ENCODE assay signal across 1 cellular context in genomic region chr20:297925-298754, GRCh38.
TF ChIP-seq lines count a peak whose summit lies in the region.

No MANE protein-coding gene starts in this region.

TF ChIP-seq in HepG2, 621 proteins besides CTCF, POLR2A, EP300 and RAD21 (continued from another document and continues in another):
- TF ChIP-seq SKIL (CRISPR knock-in tag; IDR thresholded peaks at IDR 0.05; ENCODE audit: borderline replicate concordance) (0 out of 2 replicates have a peak, but pooled peaks have one; percentile 26), ZNF891 (CRISPR knock-in tag; IDR thresholded peaks at IDR 0.05) (peak; percentile 88; the same call in 1 of the 2 replicates), ZNF550 (CRISPR knock-in tag; IDR thresholded peaks at IDR 0.05; ENCODE audit: borderline replicate concordance) (peak; percentile 23), NFIC (IDR thresholded peaks at IDR 0.05; ENCODE audit: low read length) (no peak), ZNF841 (CRISPR knock-in tag; IDR thresholded peaks at IDR 0.05; ENCODE audit: borderline replicate concordance) (no peak; the same call in 1 of the 2 replicates), ZNF768 (CRISPR knock-in tag; IDR thresholded peaks at IDR 0.05) (peak; percentile 23; the same call in 1 of the 2 replicates), SP5 (CRISPR knock-in tag; IDR thresholded peaks at IDR 0.05; ENCODE audit: borderline replicate concordance, low read depth) (peak; percentile 85), ARNT2 (CRISPR knock-in tag; IDR thresholded peaks at IDR 0.05; ENCODE audit: low read depth) (no peak; the same call in 1 of the 2 replicates), ZNF234 (CRISPR knock-in tag; conservative IDR thresholded peaks at IDR 0.05) (no peak), TFE3 (CRISPR knock-in tag; IDR thresholded peaks at IDR 0.05) (peak; percentile 65; the same call in 1 of the 2 replicates), KLF11 (CRISPR knock-in tag; IDR thresholded peaks at IDR 0.05) (peak; percentile 62; the same call in 1 of the 2 replicates), PHF5A (CRISPR knock-in tag; IDR thresholded peaks at IDR 0.05; ENCODE audit: low read depth, unreplicated experiment) (no peak), HMG20B (CRISPR knock-in tag; conservative IDR thresholded peaks at IDR 0.05) (0 out of 2 replicates have a peak, but pooled peaks have one; percentile 17), ZNF296 (CRISPR knock-in tag; conservative IDR thresholded peaks at IDR 0.05) (no peak), ZBTB38 (CRISPR knock-in tag; IDR thresholded peaks at IDR 0.05) (peak; percentile 71), ELF4 (CRISPR knock-in tag; IDR thresholded peaks at IDR 0.05; ENCODE audit: borderline replicate concordance) (no peak), MAX (IDR thresholded peaks at IDR 0.05) (peak; percentile 68), FIP1L1 (IDR thresholded peaks at IDR 0.05; ENCODE audit: borderline replicate concordance, insufficient read depth, low read depth, low read length) (no peak), GABPA (IDR thresholded peaks at IDR 0.05; ENCODE audit: low read depth, low read length) (no peak), GABPA (CRISPR knock-in tag; IDR thresholded peaks at IDR 0.05; ENCODE audit: low read depth) (no peak; the same call in 1 of the 2 replicates), RARG (CRISPR knock-in tag; IDR thresholded peaks at IDR 0.05; ENCODE audit: low read depth) (no peak), ZNF547 (CRISPR knock-in tag; IDR thresholded peaks at IDR 0.05) (no peak; the same call in 1 of the 2 replicates), HIC2 (CRISPR knock-in tag; IDR thresholded peaks at IDR 0.05; ENCODE audit: low read depth) (peak; percentile 86), ZC3H4 (CRISPR knock-in tag; IDR thresholded peaks at IDR 0.05; ENCODE audit: borderline replicate concordance) (no peak; the same call in 1 of the 2 replicates), AGO1 (IDR thresholded peaks at IDR 0.05; ENCODE audit: low read depth, low read length, poor library complexity, severe bottlenecking) (peak; percentile 42), U2AF1 (optimal IDR thresholded peaks at IDR 0.05; ENCODE audit: low read depth, low read length) (no peak), HMGXB4 (CRISPR knock-in tag; IDR thresholded peaks at IDR 0.05; ENCODE audit: borderline replicate concordance in 1 of 2, low read depth in 1 of 2) (peak in 1 of 2 experiments; percentile 72; a peak in 3 of 4 replicates), SUZ12 (IDR thresholded peaks at IDR 0.05; ENCODE audit: low read depth, low read length) (no peak), ZNF20 (CRISPR knock-in tag; IDR thresholded peaks at IDR 0.05) (no peak; the same call in 1 of the 2 replicates), ATF6 (CRISPR knock-in tag; conservative IDR thresholded peaks at IDR 0.05) (no peak), REST (IDR thresholded peaks at IDR 0.05; ENCODE audit: borderline replicate concordance in 1 of 2, low read depth in 1 of 2, low read length in 2 of 2) (no peak), ELK4 (CRISPR knock-in tag; IDR thresholded peaks at IDR 0.05; ENCODE audit: borderline replicate concordance) (peak; percentile 63; the same call in 1 of the 2 replicates), RBFOX2 (IDR thresholded peaks at IDR 0.05; ENCODE audit: low read depth, low read length) (peak; percentile 57), JUN (CRISPR knock-in tag; IDR thresholded peaks at IDR 0.05) (no peak), NR3C1 (CRISPR knock-in tag; IDR thresholded peaks at IDR 0.05) (no peak), ZNF556 (CRISPR knock-in tag; IDR thresholded peaks at IDR 0.05; ENCODE audit: borderline replicate concordance) (peak; percentile 15; the same call in 1 of the 2 replicates), NFATC3 (CRISPR knock-in tag; IDR thresholded peaks at IDR 0.05) (no peak), SMAD3 (CRISPR knock-in tag; IDR thresholded peaks at IDR 0.05) (peak; percentile 54; the same call in 1 of the 2 replicates), MAFG (CRISPR knock-in tag; IDR thresholded peaks at IDR 0.05) (no peak), ZNF12 (CRISPR knock-in tag; IDR thresholded peaks at IDR 0.05) (0 out of 2 replicates have a peak, but pooled peaks have one; percentile 27), NPAS2 (CRISPR knock-in tag; IDR thresholded peaks at IDR 0.05; ENCODE audit: borderline replicate concordance) (no peak), PRDM10 (CRISPR knock-in tag; IDR thresholded peaks at IDR 0.05; ENCODE audit: low read depth) (0 out of 2 replicates have a peak, but pooled peaks have one; percentile 14), FOXM1 (CRISPR knock-in tag; IDR thresholded peaks at IDR 0.05) (0 out of 2 replicates have a peak, but pooled peaks have one; percentile 77), ZNF577 (CRISPR knock-in tag; IDR thresholded peaks at IDR 0.05; ENCODE audit: borderline replicate concordance, low read depth) (0 out of 2 replicates have a peak, but pooled peaks have one; percentile 11)
